ENCODE assay signal across 15 cellular contexts in genomic region chr10:33271969-33272583, GRCh38.
DNase-seq lines count a peak whose midpoint lies in the region; ATAC-seq, FAIRE-seq and TF ChIP-seq lines count a peak whose summit lies in the region.
"Had no signal": no experiment of that assay in that cellular context is flagged by ENCODE, and none has a peak within 500 bp of the region (broad histone marks: within the 10 kb centered on the region; RNA-seq: fewer than 3 reads in every experiment).

No MANE protein-coding gene starts in this region.

- POLR2A ChIA-PET in HEK293 (lab: Yijun Ruan, JAX) = no interaction called here

- CTCF ChIA-PET in HEK293 (lab: Yijun Ruan, JAX) = interaction anchor here (0.9 kb wide), 1 partner anchor 79 kb away, joined by 3 read pairs; no protein-coding TSS in a partner anchor

- no peak overlapping the region for H3K4me3 Mint-ChIP-seq in activated CD4-positive, alpha-beta T cell treated with anti-CD3 and anti-CD28 coated beads, Interleukin-2, amount 10 ng/mL, durations not matched to agents 24 days and 14 days
- H3K4me3 Mint-ChIP-seq: CD4-positive, alpha-beta T cell had no signal

- no peak for TF ChIP-seq POLR2A in H54 (IDR thresholded peaks at IDR 0.05; ENCODE audit: low read depth, low read length)

- H3K36me3 ChIP-seq in HEK293 (ENCODE audit: control insufficient read depth in 2 of 2, insufficient read depth in 1 of 2, low read length in 2 of 2) (peaks cover 14 to 22% of the 10 kb centered on the region in 2 experiments; a peak in 2 of 3 replicates), SJSA1 (peaks cover 54% of the 10 kb centered on the region), skeletal muscle satellite cell (ENCODE audit: insufficient read depth, low read length) (peaks cover 63% of the 10 kb centered on the region)
- H3K36me3 ChIP-seq: prostate gland had no signal

- no peak overlapping the region for H3K4me3 ChIP-seq in HEK293 (ENCODE audit: low read depth, low read length)
- H3K4me3 ChIP-seq in SJSA1 = no peak overlapping the region
- no peak overlapping the region for H3K4me3 ChIP-seq in fibroblast of villous mesenchyme (ENCODE audit: low read depth, low read length)
- no peak overlapping the region for H3K4me3 ChIP-seq in skeletal muscle satellite cell (ENCODE audit: low read length)
- H3K4me3 ChIP-seq: prostate gland had no signal

- no peaks in the 10 kb centered on the region for H3K36me3 Mint-ChIP-seq in activated CD4-positive, alpha-beta T cell treated with anti-CD3 and anti-CD28 coated beads, Interleukin-2, amount 10 ng/mL, durations not matched to agents 24 days and 14 days (ENCODE audit: low read depth)

- TF ChIP-seq CTCF in HEK293 (tag by site-specific recombination; IDR thresholded peaks at IDR 0.05) = no peak
- TF ChIP-seq CTCF in fibroblast of villous mesenchyme (IDR thresholded peaks at IDR 0.05; ENCODE audit: insufficient read depth, low read depth, low read length) = no peak

- no peaks in the 10 kb centered on the region for H3K9me3 Mint-ChIP-seq in activated CD4-positive, alpha-beta T cell treated with anti-CD3 and anti-CD28 coated beads, Interleukin-2, amount 10 ng/mL, durations not matched to agents 24 days and 14 days
- H3K9me3 Mint-ChIP-seq: CD4-positive, alpha-beta T cell had no signal

- ATAC-seq in HG02798 (IDR thresholded peaks at IDR 0.05; ENCODE audit: poor library complexity, unreplicated experiment) = no peak

- H3K27me3 ChIP-seq in SJSA1 (replicated peaks) (no peaks in the 10 kb centered on the region), skeletal muscle satellite cell (ENCODE audit: control insufficient read depth, insufficient read depth, low read length) (no peaks in the 10 kb centered on the region)

- H3K4me2 ChIP-seq in skeletal muscle satellite cell (ENCODE audit: low read length) = peak overlapping the region; percentile 40

- intact Hi-C loops in activated CD4-positive, alpha-beta T cell treated with anti-CD3 and anti-CD28 coated beads, Interleukin-2, amount 10 ng/mL, durations not matched to agents 24 days and 14 days (cut with micrococcal nuclease) = no loop called here

- peak overlapping the region; percentile 63 for H3K9ac ChIP-seq in skeletal muscle satellite cell (ENCODE audit: low read depth, low read length)

- FAIRE-seq in H54 (lab: Jason Lieb, UNC) = no peak

- peak overlapping the region; percentile 50; the same call in 1 of the 2 replicates for H3K27ac ChIP-seq in HEK293 (ENCODE audit: extremely low read depth, low read depth, low read length)
- peak overlapping the region; percentile 41 for H3K27ac ChIP-seq in SJSA1

- peak in 1 of 2 experiments; percentile 49 for DNase-seq in SJSA1 (ENCODE audit: low read depth in 1 of 2, low spot score in 2 of 2)
- peak; percentile 48 for DNase-seq in fibroblast of villous mesenchyme (ENCODE audit: low read depth)
- no peak for DNase-seq in activated CD4-positive, alpha-beta T cell treated with anti-CD3 and anti-CD28 coated beads, Interleukin-2, amount 10 ng/mL, durations not matched to agents 24 days and 14 days
- DNase-seq in H54 (ENCODE audit: insufficient read length, low spot score) = no peak
- no peak for DNase-seq in G401 (ENCODE audit: low spot score)
- DNase-seq: activated CD8-positive, alpha-beta memory T cell treated with anti-CD3 and anti-CD28 coated beads, Interleukin-2, amount 50 U/mL, for 4 hours; amygdala; CD4-positive, alpha-beta T cell; effector CD4-positive, alpha-beta T cell; NCI-H1092 treated with DMSO at 0.1 percent for 48 hours; NCI-H524 treated with DMSO at 0.1 percent for 48 hours had no signal

- H3K4me1 ChIP-seq in HEK293 (ENCODE audit: control insufficient read depth, insufficient read depth, low read length) (peaks cover 32% of the 10 kb centered on the region), SJSA1 (replicated peaks) (peaks cover 49% of the 10 kb centered on the region), skeletal muscle satellite cell (ENCODE audit: control insufficient read depth, insufficient read depth, low read length) (peaks cover 51% of the 10 kb centered on the region)

- no peaks in the 10 kb centered on the region for H3K4me1 Mint-ChIP-seq in activated CD4-positive, alpha-beta T cell treated with anti-CD3 and anti-CD28 coated beads, Interleukin-2, amount 10 ng/mL, durations not matched to agents 24 days and 14 days

- peaks cover 49% of the 10 kb centered on the region for H3K27me3 Mint-ChIP-seq in activated CD4-positive, alpha-beta T cell treated with anti-CD3 and anti-CD28 coated beads, Interleukin-2, amount 10 ng/mL, durations not matched to agents 24 days and 14 days

- in situ Hi-C loops in G401 (cut with HindIII; ENCODE audit: low sequenced_read_pairs) = no loop called here

- H3K9me3 ChIP-seq in HEK293 (ENCODE audit: control insufficient read depth, insufficient read depth, low read depth, low read length) (no peaks in the 10 kb centered on the region), SJSA1 (replicated peaks) (no peaks in the 10 kb centered on the region), skeletal muscle satellite cell (replicated peaks; ENCODE audit: low read length) (no peaks in the 10 kb centered on the region)
- H3K9me3 ChIP-seq: prostate gland had no signal

- H3K27ac Mint-ChIP-seq in activated CD4-positive, alpha-beta T cell treated with anti-CD3 and anti-CD28 coated beads, Interleukin-2, amount 10 ng/mL, durations not matched to agents 24 days and 14 days = no peak overlapping the region
- H3K27ac Mint-ChIP-seq: CD4-positive, alpha-beta T cell had no signal

TF ChIP-seq in HEK293, 187 proteins besides CTCF, POLR2A, EP300 and RAD21 (continues in another document):
- TF ChIP-seq ZNF843 (tag by site-specific recombination; IDR thresholded peaks at IDR 0.05) (peak; percentile 95), ZNF585B (tag by site-specific recombination; IDR thresholded peaks at IDR 0.05) (no peak), ZEB2 (tag by site-specific recombination; IDR thresholded peaks at IDR 0.05) (peak; percentile 93), BCL11A (tag by site-specific recombination; IDR thresholded peaks at IDR 0.05; ENCODE audit: low read depth) (peak; percentile 66; the same call in 1 of the 2 replicates), ZNF529 (tag by site-specific recombination; IDR thresholded peaks at IDR 0.05; ENCODE audit: insufficient replicate concordance) (no peak), ZFP41 (tag by site-specific recombination; IDR thresholded peaks at IDR 0.05; ENCODE audit: borderline replicate concordance) (no peak), OVOL3 (tag by site-specific recombination; IDR thresholded peaks at IDR 0.05) (peak; percentile 86), FEZF1 (tag by site-specific recombination; IDR thresholded peaks at IDR 0.05) (peak; percentile 84), ZBTB49 (tag by site-specific recombination; IDR thresholded peaks at IDR 0.05; ENCODE audit: low read depth) (no peak), ZNF660 (tag by site-specific recombination; IDR thresholded peaks at IDR 0.05) (0 out of 2 replicates have a peak, but pooled peaks have one; percentile 20), ZNF140 (tag by site-specific recombination; IDR thresholded peaks at IDR 0.05) (no peak), SP3 (tag by site-specific recombination; IDR thresholded peaks at IDR 0.05) (peak; percentile 37; the same call in 1 of the 2 replicates), GFI1B (tag by site-specific recombination; IDR thresholded peaks at IDR 0.05) (peak; percentile 81), ZNF362 (tag by site-specific recombination; IDR thresholded peaks at IDR 0.05) (peak; percentile 52; the same call in 1 of the 2 replicates), ZNF623 (tag by site-specific recombination; IDR thresholded peaks at IDR 0.05) (no peak), ZNF654 (tag by site-specific recombination; IDR thresholded peaks at IDR 0.05; ENCODE audit: low read depth) (peak; percentile 30), TCF7L2 (IDR thresholded peaks at IDR 0.05; ENCODE audit: borderline replicate concordance, low read depth, low read length) (peak; percentile 79)
- TF ChIP-seq, protein P1, sequence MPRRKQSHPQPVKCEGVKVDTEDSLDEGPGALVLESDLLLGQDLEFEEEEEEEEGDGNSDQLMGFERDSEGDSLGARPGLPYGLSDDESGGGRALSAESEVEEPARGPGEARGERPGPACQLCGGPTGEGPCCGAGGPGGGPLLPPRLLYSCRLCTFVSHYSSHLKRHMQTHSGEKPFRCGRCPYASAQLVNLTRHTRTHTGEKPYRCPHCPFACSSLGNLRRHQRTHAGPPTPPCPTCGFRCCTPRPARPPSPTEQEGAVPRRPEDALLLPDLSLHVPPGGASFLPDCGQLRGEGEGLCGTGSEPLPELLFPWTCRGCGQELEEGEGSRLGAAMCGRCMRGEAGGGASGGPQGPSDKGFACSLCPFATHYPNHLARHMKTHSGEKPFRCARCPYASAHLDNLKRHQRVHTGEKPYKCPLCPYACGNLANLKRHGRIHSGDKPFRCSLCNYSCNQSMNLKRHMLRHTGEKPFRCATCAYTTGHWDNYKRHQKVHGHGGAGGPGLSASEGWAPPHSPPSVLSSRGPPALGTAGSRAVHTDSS (tag by site-specific recombination; IDR thresholded peaks at IDR 0.05) = peak; percentile 80
